7 cellular contexts compared by ENCODE assay signal in genomic region chr7:151043449-151043848, GRCh38. TPM values are rescaled to one million over a fixed set of nuclear protein-coding genes. Genes with fewer than 3 reads are reported as not detected.
"Had no signal": no experiment of that assay in that cellular context is flagged by ENCODE, and none has a peak within 500 bp of the region (broad histone marks: within the 10 kb centered on the region; RNA-seq: fewer than 3 reads in every experiment).

No MANE protein-coding gene starts in this region.

RNA-seq across cellular contexts. Expression of gene ASIC3, which starts 4.9 kb away (rescaled TPM):
- polyA plus RNA-seq: immature natural killer cell had no signal

RNA-seq across cellular contexts. Expression of gene ATG9B, which starts 19.2 kb away (rescaled TPM):
- total RNA-seq: left lobe of liver, left ventricle myocardium inferior, left ventricle myocardium superior, liver, lung microvascular endothelial cell, mesenteric fat pad had no signal
